Comparison of ENCODE assay signal across 7 cellular contexts in genomic region chr7:106009511-106010226, GRCh38.
DNase-seq lines count a peak whose midpoint lies in the region; ATAC-seq and TF ChIP-seq lines count a peak whose summit lies in the region.

No MANE protein-coding gene starts in this region.

- H3K4me3 ChIP-seq in epithelial cell of esophagus (ENCODE audit: low read length), result no peak overlapping the region

- peak; percentile 32 for DNase-seq in NCI-H82 treated with DMSO at 0.1 percent for 48 hours (lab: John Stamatoyannopoulos, UW; ENCODE audit: unreplicated experiment)
- peak; percentile 65 for DNase-seq in activated T-cell treated with anti-CD3 and anti-CD28 coated beads for 1 hour (ENCODE audit: low read depth)
- peak; percentile 97 for DNase-seq in epithelial cell of esophagus (ENCODE audit: low read depth)
- peak; percentile 54 for DNase-seq in middle frontal gyrus (ENCODE audit: extremely low spot score, low spot score)
- DNase-seq in stimulated activated CD8-positive, alpha-beta memory T cell treated with anti-CD3 and anti-CD28 coated beads, Interleukin-2, amount 100 ng/mL, for 48 hours (ENCODE audit: low read depth in 2 of 2), result peak; percentile 68 to 78

- ATAC-seq in GM18511 (IDR thresholded peaks at IDR 0.05; ENCODE audit: unreplicated experiment) (peak; percentile 81), HG03342 (IDR thresholded peaks at IDR 0.05; ENCODE audit: unreplicated experiment) (peak; percentile 85)

- TF ChIP-seq CTCF in epithelial cell of esophagus (IDR thresholded peaks at IDR 0.05; ENCODE audit: insufficient read depth, low read depth, low read length, missing control alignments), result peak; percentile 73

Comparison
In these comparisons a context has a peak if more than half of its experiments do, and no peak if none do; other contexts are left out.
1. DNase-seq: peak in every context shown above with its lines; median percentile 97 in epithelial cell of esophagus; 73 in stimulated activated CD8-positive, alpha-beta memory T cell treated with anti-CD3 and anti-CD28 coated beads, Interleukin-2, amount 100 ng/mL, for 48 hours; 65 in activated T-cell treated with anti-CD3 and anti-CD28 coated beads for 1 hour; 54 in middle frontal gyrus; 32 in NCI-H82 treated with DMSO at 0.1 percent for 48 hours.